ENCODE assay signal across 7 cellular contexts in the genomic region with DNA sequence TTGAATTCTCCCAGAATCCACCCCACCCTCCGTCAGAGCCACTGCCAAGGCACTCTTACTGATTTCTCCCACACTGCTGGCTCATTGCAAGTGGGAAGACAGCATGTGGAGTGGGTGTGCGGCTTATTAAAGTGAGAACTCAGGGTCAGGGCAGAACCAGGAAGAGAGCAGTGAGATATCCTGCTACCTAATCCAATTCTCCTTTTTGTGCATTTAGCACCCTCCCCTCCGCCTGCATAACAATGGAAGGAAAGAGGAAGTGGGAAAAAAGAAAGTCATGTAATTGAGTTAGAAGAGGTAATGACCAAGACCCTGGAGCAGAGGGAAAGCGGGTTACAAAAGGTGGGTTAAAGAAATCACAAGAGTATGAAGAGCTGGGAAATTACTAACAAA. TPM values are rescaled to one million over a fixed set of nuclear protein-coding genes. Genes with fewer than 3 reads are reported as not detected.
DNase-seq lines count a peak whose midpoint lies in the region; FAIRE-seq and TF ChIP-seq lines count a peak whose summit lies in the region.

No MANE protein-coding gene starts in this region.

- TF ChIP-seq CTCF in astrocyte of the spinal cord (IDR thresholded peaks at IDR 0.05; ENCODE audit: low read depth, low read length): no peak
- TF ChIP-seq CTCF in kidney (IDR thresholded peaks at IDR 0.05; ENCODE audit: borderline replicate concordance, extremely low read depth, insufficient read depth): no peak
- no peak for TF ChIP-seq CTCF in suprapubic skin (IDR thresholded peaks at IDR 0.05)

- no peak overlapping the region for H3K4me3 Mint-ChIP-seq in activated naive CD4-positive, alpha-beta T cell treated with anti-CD3 and anti-CD28 coated beads for 36 hours
- no peak overlapping the region for H3K4me3 Mint-ChIP-seq in activated CD4-positive, alpha-beta memory T cell treated with anti-CD3 and anti-CD28 coated beads, Interleukin-2, amount 10 ng/mL, durations not matched to agents 7 days and 5 days
- H3K4me3 Mint-ChIP-seq in CD4-positive, alpha-beta memory T cell: no peak overlapping the region

- peaks cover 6 to 10% of the 10 kb centered on the region in 2 donors for H3K4me1 ChIP-seq in kidney (ENCODE audit: control insufficient read depth in 1 of 2, insufficient read depth in 1 of 2, low read depth in 1 of 2, low read length in 2 of 2)
- H3K4me1 ChIP-seq in suprapubic skin: peaks cover 29% of the 10 kb centered on the region
- no peaks in the 10 kb centered on the region for H3K4me1 ChIP-seq in CD4-positive, alpha-beta memory T cell (ENCODE audit: insufficient read depth, low read length)

- TF ChIP-seq POLR2A in suprapubic skin (IDR thresholded peaks at IDR 0.05): no peak

- no peak for TF ChIP-seq EP300 in suprapubic skin (IDR thresholded peaks at IDR 0.05)

- DNase-seq in LoVo (ENCODE audit: low spot score) (peak; percentile 41), astrocyte of the spinal cord (ENCODE audit: low read depth, low spot score) (peak; percentile 22), kidney (no peak), suprapubic skin (ENCODE audit: low spot score in 2 of 2) (no peak)
- DNase-seq in activated naive CD4-positive, alpha-beta T cell treated with anti-CD3 and anti-CD28 coated beads for 36 hours: no peak
- no peak for DNase-seq in activated CD4-positive, alpha-beta memory T cell treated with anti-CD3 and anti-CD28 coated beads, Interleukin-2, amount 10 ng/mL, durations not matched to agents 7 days and 5 days
- DNase-seq in CD4-positive, alpha-beta memory T cell: no peak

- H3K27me3 ChIP-seq in suprapubic skin: no peaks in the 10 kb centered on the region
- H3K27me3 ChIP-seq in CD4-positive, alpha-beta memory T cell (ENCODE audit: insufficient read depth, low read length): no peaks in the 10 kb centered on the region

- H3K36me3 Mint-ChIP-seq in activated naive CD4-positive, alpha-beta T cell treated with anti-CD3 and anti-CD28 coated beads for 36 hours (ENCODE audit: low read depth): no peaks in the 10 kb centered on the region
- H3K36me3 Mint-ChIP-seq in activated CD4-positive, alpha-beta memory T cell treated with anti-CD3 and anti-CD28 coated beads, Interleukin-2, amount 10 ng/mL, durations not matched to agents 7 days and 5 days (ENCODE audit: low read depth): no peaks in the 10 kb centered on the region
- no peaks in the 10 kb centered on the region for H3K36me3 Mint-ChIP-seq in CD4-positive, alpha-beta memory T cell

- in situ Hi-C loops in astrocyte of the spinal cord (cut with HindIII; ENCODE audit: low sequenced_read_pairs): no loop called here

- H3K36me3 ChIP-seq in kidney (ENCODE audit: control insufficient read depth in 1 of 2, insufficient read depth in 2 of 2, low read length in 2 of 2) (no peaks in the 10 kb centered on the region), suprapubic skin (no peaks in the 10 kb centered on the region)
- no peaks in the 10 kb centered on the region for H3K36me3 ChIP-seq in CD4-positive, alpha-beta memory T cell (ENCODE audit: insufficient read depth, low read length)

- H3K27me3 Mint-ChIP-seq in activated naive CD4-positive, alpha-beta T cell treated with anti-CD3 and anti-CD28 coated beads for 36 hours (ENCODE audit: low read depth): no peaks in the 10 kb centered on the region
- no peaks in the 10 kb centered on the region for H3K27me3 Mint-ChIP-seq in activated CD4-positive, alpha-beta memory T cell treated with anti-CD3 and anti-CD28 coated beads, Interleukin-2, amount 10 ng/mL, durations not matched to agents 7 days and 5 days
- H3K27me3 Mint-ChIP-seq in CD4-positive, alpha-beta memory T cell: peaks cover 0 to 2% of the 10 kb centered on the region in 2 donors

- no peak overlapping the region for H3K9ac ChIP-seq in kidney (ENCODE audit: low read length in 2 of 2)

- no peak overlapping the region for H3K27ac Mint-ChIP-seq in activated naive CD4-positive, alpha-beta T cell treated with anti-CD3 and anti-CD28 coated beads for 36 hours
- H3K27ac Mint-ChIP-seq in activated CD4-positive, alpha-beta memory T cell treated with anti-CD3 and anti-CD28 coated beads, Interleukin-2, amount 10 ng/mL, durations not matched to agents 7 days and 5 days: no peak overlapping the region
- peak overlapping the region in 1 of 7 donors; percentile 0 for H3K27ac Mint-ChIP-seq in CD4-positive, alpha-beta memory T cell

- CTCF ChIA-PET in activated naive CD4-positive, alpha-beta T cell treated with anti-CD3 and anti-CD28 coated beads for 36 hours (lab: Charles Lee): no interaction called here
- CTCF ChIA-PET in activated CD4-positive, alpha-beta memory T cell treated with anti-CD3 and anti-CD28 coated beads, Interleukin-2, amount 10 ng/mL, durations not matched to agents 7 days and 5 days (lab: Charles Lee): no interaction called here
- CTCF ChIA-PET in CD4-positive, alpha-beta memory T cell (lab: Charles Lee; ENCODE audit: partially characterized antibody): interaction anchor here (1.4 to 1.8 kb wide), 2 partner anchors 51 to 53 kb away, joined by 3 to 4 read pairs; no protein-coding TSS in a partner anchor

- no peak for FAIRE-seq in kidney (lab: Jason Lieb, UNC)

- 39% methylated on average over 4 of the region's 4 CpGs for WGBS in suprapubic skin

- intact Hi-C loops in kidney (cut with DNase I): no loop called here
- intact Hi-C loops in activated naive CD4-positive, alpha-beta T cell treated with anti-CD3 and anti-CD28 coated beads for 36 hours (cut with micrococcal nuclease): no loop called here
- intact Hi-C loops in CD4-positive, alpha-beta memory T cell (cut with micrococcal nuclease): no loop called here

- POLR2A ChIA-PET in activated CD4-positive, alpha-beta memory T cell treated with anti-CD3 and anti-CD28 coated beads, Interleukin-2, amount 10 ng/mL, durations not matched to agents 7 days and 5 days (lab: Charles Lee): no interaction called here
- POLR2A ChIA-PET in CD4-positive, alpha-beta memory T cell (lab: Charles Lee; ENCODE audit: partially characterized antibody): no interaction called here

- no peaks in the 10 kb centered on the region for H3K9me3 Mint-ChIP-seq in activated naive CD4-positive, alpha-beta T cell treated with anti-CD3 and anti-CD28 coated beads for 36 hours
- H3K9me3 Mint-ChIP-seq in activated CD4-positive, alpha-beta memory T cell treated with anti-CD3 and anti-CD28 coated beads, Interleukin-2, amount 10 ng/mL, durations not matched to agents 7 days and 5 days: no peaks in the 10 kb centered on the region
- H3K9me3 Mint-ChIP-seq in CD4-positive, alpha-beta memory T cell: no peaks in the 10 kb centered on the region

- H3K9me3 ChIP-seq in kidney (ENCODE audit: control insufficient read depth in 1 of 2, low read length in 2 of 2) (no peaks in the 10 kb centered on the region), suprapubic skin (no peaks in the 10 kb centered on the region)
- H3K9me3 ChIP-seq in CD4-positive, alpha-beta memory T cell (ENCODE audit: control insufficient read depth in 1 of 2, low read length in 2 of 2): no peaks in the 10 kb centered on the region

- H3K4me1 Mint-ChIP-seq in activated naive CD4-positive, alpha-beta T cell treated with anti-CD3 and anti-CD28 coated beads for 36 hours (ENCODE audit: low read depth): peaks cover 5% of the 10 kb centered on the region
- peaks cover 13% of the 10 kb centered on the region for H3K4me1 Mint-ChIP-seq in activated CD4-positive, alpha-beta memory T cell treated with anti-CD3 and anti-CD28 coated beads, Interleukin-2, amount 10 ng/mL, durations not matched to agents 7 days and 5 days
- H3K4me1 Mint-ChIP-seq in CD4-positive, alpha-beta memory T cell: peaks cover 0 to 9% (median 6%) of the 10 kb centered on the region in 4 donors

- H3K27ac ChIP-seq in kidney (ENCODE audit: low read depth in 2 of 2, low read length in 2 of 2): peak overlapping the region; percentile 26
- H3K27ac ChIP-seq in suprapubic skin: peak overlapping the region; percentile 89
- no peak overlapping the region for H3K27ac ChIP-seq in CD4-positive, alpha-beta memory T cell (ENCODE audit: low read depth, low read length)

- no peak overlapping the region for H3K4me3 ChIP-seq in astrocyte of the spinal cord (ENCODE audit: low read depth, low read length)
- H3K4me3 ChIP-seq in kidney (ENCODE audit: low read length in 2 of 2): peak overlapping the region; percentile 0 to 17
- peak overlapping the region; percentile 22 for H3K4me3 ChIP-seq in suprapubic skin
- H3K4me3 ChIP-seq in CD4-positive, alpha-beta memory T cell (ENCODE audit: low read length in 2 of 2): no peak overlapping the region

RNA-seq across cellular contexts. Expression of a gene that starts 27.8 kb away (rescaled TPM):
- total RNA-seq in kidney (48.0 TPM), suprapubic skin (10 to 100 TPM; 47.4 to 66.9 (median 53.2) TPM)
- polyA plus RNA-seq in kidney (ENCODE audit: insufficient read depth, low read depth, low replicate concordance): 20.1 TPM
- total RNA-seq in activated naive CD4-positive, alpha-beta T cell treated with anti-CD3 and anti-CD28 coated beads for 36 hours: 10 to 100 TPM; 19.2 to 20.6 TPM
- 10 to 100 TPM; 13.5 to 14.4 TPM for total RNA-seq in activated CD4-positive, alpha-beta memory T cell treated with anti-CD3 and anti-CD28 coated beads, Interleukin-2, amount 10 ng/mL, durations not matched to agents 7 days and 5 days
- 10 to 100 TPM; 44.8 to 52.1 TPM for total RNA-seq in CD4-positive, alpha-beta memory T cell
- polyA plus RNA-seq in CD4-positive, alpha-beta memory T cell: 10 to 100 TPM; 14.4 to 23.9 TPM

Comparison
In these comparisons a context has a peak if more than half of its experiments do, and no peak if none do; other contexts are left out.
1. DNase-seq: peak in LoVo (single experiment) and astrocyte of the spinal cord (single experiment); none in kidney (single experiment), suprapubic skin (0 of 2), activated naive CD4-positive, alpha-beta T cell treated with anti-CD3 and anti-CD28 coated beads for 36 hours (single experiment), activated CD4-positive, alpha-beta memory T cell treated with anti-CD3 and anti-CD28 coated beads, Interleukin-2, amount 10 ng/mL, durations not matched to agents 7 days and 5 days (single experiment) and CD4-positive, alpha-beta memory T cell (0 of 5).
2. H3K4me3 ChIP-seq: peak in kidney (2 of 2) and suprapubic skin (single experiment); none in astrocyte of the spinal cord (single experiment) and CD4-positive, alpha-beta memory T cell (0 of 2).